In genomic region chr20:47351643-47352331, GRCh38 we compare ENCODE assay signal across 8 cellular contexts. TPM values are rescaled to one million over a fixed set of nuclear protein-coding genes. Genes with fewer than 3 reads are reported as not detected.
DNase-seq lines count a peak whose midpoint lies in the region; TF ChIP-seq lines count a peak whose summit lies in the region.

No MANE protein-coding gene starts in this region.

- H3K36me3 ChIP-seq in adipocyte (ENCODE audit: control insufficient read depth, insufficient read depth, low read length, severe bottlenecking) (peaks cover 6% of the 10 kb centered on the region), vagina (no peaks in the 10 kb centered on the region)

- no peaks in the 10 kb centered on the region for H3K9me3 ChIP-seq in adipocyte (ENCODE audit: control insufficient read depth, low read length)
- H3K9me3 ChIP-seq in vagina, result no peaks in the 10 kb centered on the region

- H3K9ac ChIP-seq in adipocyte (ENCODE audit: low read length), result peak overlapping the region; percentile 90

- H3K4me1 ChIP-seq in adipocyte (ENCODE audit: control insufficient read depth, insufficient read depth, low read length) (peaks cover 91% of the 10 kb centered on the region), vagina (peaks cover 88% of the 10 kb centered on the region)

- TF ChIP-seq RAD21 in Ishikawa (IDR thresholded peaks at IDR 0.05; ENCODE audit: low read depth), result no peak

- no peaks in the 10 kb centered on the region for H3K27me3 ChIP-seq in adipocyte (replicated peaks; ENCODE audit: control insufficient read depth, insufficient read depth, low read length)
- no peaks in the 10 kb centered on the region for H3K27me3 ChIP-seq in vagina

- H3K27ac ChIP-seq in vagina, result peak overlapping the region; percentile 99

- no peak for TF ChIP-seq POLR2A in vagina (IDR thresholded peaks at IDR 0.05)
- TF ChIP-seq POLR2A in lower leg skin (IDR thresholded peaks at IDR 0.05), result no peak

- 33 to 37% methylated on average over 10 of the region's 10 CpGs for WGBS in lower leg skin, 2 donors

- TF ChIP-seq CTCF in AG10803 (conservative IDR thresholded peaks at IDR 0.05; ENCODE audit: low read length) (no peak), vagina (IDR thresholded peaks at IDR 0.05) (no peak), lower leg skin (IDR thresholded peaks at IDR 0.05) (no peak)

- DNase-seq in AG10803 (ENCODE audit: low read depth) (no peak), adipocyte (ENCODE audit: low read depth) (peak; percentile 38), left kidney (ENCODE audit: low read depth, low spot score) (peak; percentile 63), vagina (ENCODE audit: extremely low spot score in 2 of 2) (no peak), AG08396 (ENCODE audit: low spot score) (no peak), lower leg skin (ENCODE audit: low spot score in 2 of 2) (no peak), COLO829 (ENCODE audit: low spot score) (no peak)

- TF ChIP-seq EP300 in Ishikawa (IDR thresholded peaks at IDR 0.05; ENCODE audit: borderline replicate concordance), result no peak

- peak overlapping the region; percentile 11; the same call in 1 of the 2 replicates for H3K4me3 ChIP-seq in AG10803 (ENCODE audit: low read length)
- peak overlapping the region; percentile 60 for H3K4me3 ChIP-seq in adipocyte (ENCODE audit: low read length)
- H3K4me3 ChIP-seq in vagina, result peak overlapping the region; percentile 12 to 37
- no peak overlapping the region for H3K4me3 ChIP-seq in lower leg skin (ENCODE audit: low read depth, poor library complexity, severe bottlenecking)

- intact Hi-C loops in vagina (cut with DNase I) (no loop called here), lower leg skin (cut with DNase I; ENCODE audit: low total_unique reads) (no loop called here)

TF ChIP-seq in Ishikawa, 13 proteins besides CTCF, POLR2A, EP300 and RAD21:
- TF ChIP-seq ZBTB7A (IDR thresholded peaks at IDR 0.05; ENCODE audit: low read depth), result no peak
- TF ChIP-seq FOXM1 (IDR thresholded peaks at IDR 0.05; ENCODE audit: borderline replicate concordance, low read depth), result no peak
- no peak for TF ChIP-seq MAX (IDR thresholded peaks at IDR 0.05)
- TF ChIP-seq USF1 (IDR thresholded peaks at IDR 0.05), result no peak
- TF ChIP-seq NFIC (IDR thresholded peaks at IDR 0.05), result no peak
- TF ChIP-seq YY1 (IDR thresholded peaks at IDR 0.05; ENCODE audit: low read depth), result peak; percentile 69; the same call in 1 of the 2 replicates

RNA-seq across cellular contexts. Expression of gene ZMYND8, which starts 4.7 kb away (rescaled TPM):
- total RNA-seq in vagina, result 91.1 TPM
- 10 to 100 TPM; 42.2 to 79.0 (median 65.4) TPM for total RNA-seq in lower leg skin

Comparison
In these comparisons a context has a peak if more than half of its experiments do, and no peak if none do; other contexts are left out.
1. DNase-seq: peak in adipocyte (single experiment) and left kidney (single experiment); none in AG10803 (single experiment), vagina (0 of 2), AG08396 (single experiment), lower leg skin (0 of 2) and COLO829 (single experiment).